Comparison of ENCODE assay signal across 1 cellular context in the genomic region with DNA sequence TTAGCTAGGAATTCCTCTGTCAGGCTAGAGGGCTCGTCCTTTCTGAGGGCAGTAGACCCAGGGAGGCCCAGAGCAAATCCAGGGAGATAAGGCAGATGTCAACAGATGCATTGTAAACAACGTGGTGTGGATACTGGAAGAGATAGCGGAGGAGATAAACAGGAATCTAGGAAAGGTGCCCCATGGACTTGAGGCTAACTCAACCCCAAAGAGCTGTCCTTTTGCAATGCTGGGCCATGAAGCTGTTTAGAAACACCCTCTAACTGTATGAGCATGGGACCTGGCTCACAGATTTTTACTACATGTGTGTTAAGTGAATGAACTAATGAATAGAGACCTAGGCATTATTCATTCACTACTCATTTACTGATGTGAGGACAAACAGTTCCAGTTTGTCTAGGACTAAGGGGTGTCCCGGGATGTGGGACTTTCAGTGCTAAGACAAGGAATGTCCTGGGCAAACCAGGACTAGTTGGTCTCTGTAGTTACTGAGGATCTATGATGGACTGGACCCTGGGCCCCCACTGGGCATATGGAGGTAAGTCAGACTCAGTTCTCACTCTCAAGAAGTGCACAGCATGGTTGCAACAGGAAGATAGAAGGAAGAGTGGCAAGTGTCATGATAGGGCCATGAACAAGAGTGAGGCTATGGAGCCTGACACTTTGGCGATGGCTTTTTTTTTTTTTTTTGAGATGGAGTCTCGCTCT.
TF ChIP-seq lines count a peak whose summit lies in the region.

No MANE protein-coding gene starts in this region.

TF ChIP-seq in HepG2, 621 proteins besides CTCF, POLR2A, EP300 and RAD21 (continued from another document and continues in another):
- TF ChIP-seq, protein P1, sequence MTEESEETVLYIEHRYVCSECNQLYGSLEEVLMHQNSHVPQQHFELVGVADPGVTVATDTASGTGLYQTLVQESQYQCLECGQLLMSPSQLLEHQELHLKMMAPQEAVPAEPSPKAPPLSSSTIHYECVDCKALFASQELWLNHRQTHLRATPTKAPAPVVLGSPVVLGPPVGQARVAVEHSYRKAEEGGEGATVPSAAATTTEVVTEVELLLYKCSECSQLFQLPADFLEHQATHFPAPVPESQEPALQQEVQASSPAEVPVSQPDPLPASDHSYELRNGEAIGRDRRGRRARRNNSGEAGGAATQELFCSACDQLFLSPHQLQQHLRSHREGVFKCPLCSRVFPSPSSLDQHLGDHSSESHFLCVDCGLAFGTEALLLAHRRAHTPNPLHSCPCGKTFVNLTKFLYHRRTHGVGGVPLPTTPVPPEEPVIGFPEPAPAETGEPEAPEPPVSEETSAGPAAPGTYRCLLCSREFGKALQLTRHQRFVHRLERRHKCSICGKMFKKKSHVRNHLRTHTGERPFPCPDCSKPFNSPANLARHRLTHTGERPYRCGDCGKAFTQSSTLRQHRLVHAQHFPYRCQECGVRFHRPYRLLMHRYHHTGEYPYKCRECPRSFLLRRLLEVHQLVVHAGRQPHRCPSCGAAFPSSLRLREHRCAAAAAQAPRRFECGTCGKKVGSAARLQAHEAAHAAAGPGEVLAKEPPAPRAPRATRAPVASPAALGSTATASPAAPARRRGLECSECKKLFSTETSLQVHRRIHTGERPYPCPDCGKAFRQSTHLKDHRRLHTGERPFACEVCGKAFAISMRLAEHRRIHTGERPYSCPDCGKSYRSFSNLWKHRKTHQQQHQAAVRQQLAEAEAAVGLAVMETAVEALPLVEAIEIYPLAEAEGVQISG (CRISPR knock-in tag; IDR thresholded peaks at IDR 0.05), result peak; percentile 56; the same call in 1 of the 2 replicates
- TF ChIP-seq, protein P2, sequence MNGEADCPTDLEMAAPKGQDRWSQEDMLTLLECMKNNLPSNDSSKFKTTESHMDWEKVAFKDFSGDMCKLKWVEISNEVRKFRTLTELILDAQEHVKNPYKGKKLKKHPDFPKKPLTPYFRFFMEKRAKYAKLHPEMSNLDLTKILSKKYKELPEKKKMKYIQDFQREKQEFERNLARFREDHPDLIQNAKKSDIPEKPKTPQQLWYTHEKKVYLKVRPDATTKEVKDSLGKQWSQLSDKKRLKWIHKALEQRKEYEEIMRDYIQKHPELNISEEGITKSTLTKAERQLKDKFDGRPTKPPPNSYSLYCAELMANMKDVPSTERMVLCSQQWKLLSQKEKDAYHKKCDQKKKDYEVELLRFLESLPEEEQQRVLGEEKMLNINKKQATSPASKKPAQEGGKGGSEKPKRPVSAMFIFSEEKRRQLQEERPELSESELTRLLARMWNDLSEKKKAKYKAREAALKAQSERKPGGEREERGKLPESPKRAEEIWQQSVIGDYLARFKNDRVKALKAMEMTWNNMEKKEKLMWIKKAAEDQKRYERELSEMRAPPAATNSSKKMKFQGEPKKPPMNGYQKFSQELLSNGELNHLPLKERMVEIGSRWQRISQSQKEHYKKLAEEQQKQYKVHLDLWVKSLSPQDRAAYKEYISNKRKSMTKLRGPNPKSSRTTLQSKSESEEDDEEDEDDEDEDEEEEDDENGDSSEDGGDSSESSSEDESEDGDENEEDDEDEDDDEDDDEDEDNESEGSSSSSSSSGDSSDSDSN (CRISPR knock-in tag; IDR thresholded peaks at IDR 0.05), result no peak; the same call in 1 of the 2 replicates
- TF ChIP-seq ATM (IDR thresholded peaks at IDR 0.05; ENCODE audit: borderline replicate concordance), result no peak
- no peak for TF ChIP-seq POLR2AphosphoS5 (IDR thresholded peaks at IDR 0.05; ENCODE audit: low read depth, low read length)
- no peak for TF ChIP-seq ZNF614 (CRISPR knock-in tag; IDR thresholded peaks at IDR 0.05; ENCODE audit: borderline replicate concordance)
- TF ChIP-seq ZNF510 (CRISPR knock-in tag; IDR thresholded peaks at IDR 0.05; ENCODE audit: low read depth), result no peak
- TF ChIP-seq TP53 (CRISPR knock-in tag; conservative IDR thresholded peaks at IDR 0.05), result peak; percentile 47; the same call in 1 of the 2 replicates
- TF ChIP-seq, protein P3, sequence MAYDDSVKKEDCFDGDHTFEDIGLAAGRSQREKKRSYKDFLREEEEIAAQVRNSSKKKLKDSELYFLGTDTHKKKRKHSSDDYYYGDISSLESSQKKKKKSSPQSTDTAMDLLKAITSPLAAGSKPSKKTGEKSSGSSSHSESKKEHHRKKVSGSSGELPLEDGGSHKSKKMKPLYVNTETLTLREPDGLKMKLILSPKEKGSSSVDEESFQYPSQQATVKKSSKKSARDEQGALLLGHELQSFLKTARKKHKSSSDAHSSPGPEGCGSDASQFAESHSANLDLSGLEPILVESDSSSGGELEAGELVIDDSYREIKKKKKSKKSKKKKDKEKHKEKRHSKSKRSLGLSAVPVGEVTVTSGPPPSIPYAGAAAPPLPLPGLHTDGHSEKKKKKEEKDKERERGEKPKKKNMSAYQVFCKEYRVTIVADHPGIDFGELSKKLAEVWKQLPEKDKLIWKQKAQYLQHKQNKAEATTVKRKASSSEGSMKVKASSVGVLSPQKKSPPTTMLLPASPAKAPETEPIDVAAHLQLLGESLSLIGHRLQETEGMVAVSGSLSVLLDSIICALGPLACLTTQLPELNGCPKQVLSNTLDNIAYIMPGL (CRISPR knock-in tag; IDR thresholded peaks at IDR 0.05; ENCODE audit: borderline replicate concordance in 1 of 2, low read depth in 1 of 2), result no peak
- TF ChIP-seq, protein P4, sequence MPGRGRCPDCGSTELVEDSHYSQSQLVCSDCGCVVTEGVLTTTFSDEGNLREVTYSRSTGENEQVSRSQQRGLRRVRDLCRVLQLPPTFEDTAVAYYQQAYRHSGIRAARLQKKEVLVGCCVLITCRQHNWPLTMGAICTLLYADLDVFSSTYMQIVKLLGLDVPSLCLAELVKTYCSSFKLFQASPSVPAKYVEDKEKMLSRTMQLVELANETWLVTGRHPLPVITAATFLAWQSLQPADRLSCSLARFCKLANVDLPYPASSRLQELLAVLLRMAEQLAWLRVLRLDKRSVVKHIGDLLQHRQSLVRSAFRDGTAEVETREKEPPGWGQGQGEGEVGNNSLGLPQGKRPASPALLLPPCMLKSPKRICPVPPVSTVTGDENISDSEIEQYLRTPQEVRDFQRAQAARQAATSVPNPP (CRISPR knock-in tag; IDR thresholded peaks at IDR 0.05), result no peak
- TF ChIP-seq, protein P5, sequence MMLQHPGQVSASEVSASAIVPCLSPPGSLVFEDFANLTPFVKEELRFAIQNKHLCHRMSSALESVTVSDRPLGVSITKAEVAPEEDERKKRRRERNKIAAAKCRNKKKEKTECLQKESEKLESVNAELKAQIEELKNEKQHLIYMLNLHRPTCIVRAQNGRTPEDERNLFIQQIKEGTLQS (CRISPR knock-in tag; IDR thresholded peaks at IDR 0.05), result no peak
- TF ChIP-seq, protein P6, sequence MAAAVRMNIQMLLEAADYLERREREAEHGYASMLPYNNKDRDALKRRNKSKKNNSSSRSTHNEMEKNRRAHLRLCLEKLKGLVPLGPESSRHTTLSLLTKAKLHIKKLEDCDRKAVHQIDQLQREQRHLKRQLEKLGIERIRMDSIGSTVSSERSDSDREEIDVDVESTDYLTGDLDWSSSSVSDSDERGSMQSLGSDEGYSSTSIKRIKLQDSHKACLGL (CRISPR knock-in tag; IDR thresholded peaks at IDR 0.05), result no peak
- TF ChIP-seq, protein P7, sequence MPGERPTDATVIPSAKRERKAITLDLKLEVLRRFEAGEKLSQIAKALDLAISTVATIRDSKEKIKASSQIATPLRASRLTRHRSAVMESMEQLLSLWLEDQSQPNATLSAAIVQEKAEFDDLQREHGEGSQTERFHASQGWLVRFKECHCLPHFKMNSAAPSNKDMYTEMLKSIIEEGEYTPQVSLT (CRISPR knock-in tag; IDR thresholded peaks at IDR 0.05; ENCODE audit: borderline replicate concordance, low read depth), result no peak
- TF ChIP-seq, protein P8, sequence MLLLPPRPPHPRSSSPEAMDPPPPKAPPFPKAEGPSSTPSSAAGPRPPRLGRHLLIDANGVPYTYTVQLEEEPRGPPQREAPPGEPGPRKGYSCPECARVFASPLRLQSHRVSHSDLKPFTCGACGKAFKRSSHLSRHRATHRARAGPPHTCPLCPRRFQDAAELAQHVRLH (CRISPR knock-in tag; IDR thresholded peaks at IDR 0.05; ENCODE audit: borderline replicate concordance, low read depth), result 0 out of 2 replicates have a peak, but pooled peaks have one; percentile 36
- peak; percentile 57; the same call in 1 of the 2 replicates for TF ChIP-seq ZNF772 (CRISPR knock-in tag; IDR thresholded peaks at IDR 0.05)
- TF ChIP-seq, protein P9, sequence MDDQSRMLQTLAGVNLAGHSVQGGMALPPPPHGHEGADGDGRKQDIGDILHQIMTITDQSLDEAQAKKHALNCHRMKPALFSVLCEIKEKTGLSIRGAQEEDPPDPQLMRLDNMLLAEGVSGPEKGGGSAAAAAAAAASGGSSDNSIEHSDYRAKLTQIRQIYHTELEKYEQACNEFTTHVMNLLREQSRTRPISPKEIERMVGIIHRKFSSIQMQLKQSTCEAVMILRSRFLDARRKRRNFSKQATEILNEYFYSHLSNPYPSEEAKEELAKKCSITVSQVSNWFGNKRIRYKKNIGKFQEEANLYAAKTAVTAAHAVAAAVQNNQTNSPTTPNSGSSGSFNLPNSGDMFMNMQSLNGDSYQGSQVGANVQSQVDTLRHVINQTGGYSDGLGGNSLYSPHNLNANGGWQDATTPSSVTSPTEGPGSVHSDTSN (CRISPR knock-in tag; IDR thresholded peaks at IDR 0.05; ENCODE audit: borderline replicate concordance), result no peak
- TF ChIP-seq CREM (IDR thresholded peaks at IDR 0.05), result peak; percentile 75; the same call in 1 of the 2 replicates
- no peak for TF ChIP-seq CREM (CRISPR knock-in tag; IDR thresholded peaks at IDR 0.05)
- no peak for TF ChIP-seq TCF7L2 (IDR thresholded peaks at IDR 0.05; ENCODE audit: low read depth, low read length)
- TF ChIP-seq NCOA5 (CRISPR knock-in tag; IDR thresholded peaks at IDR 0.05), result no peak
- TF ChIP-seq FOSL2 (CRISPR knock-in tag; IDR thresholded peaks at IDR 0.05), result peak; percentile 66
- no peak; the same call in 1 of the 2 replicates for TF ChIP-seq PHF8 (CRISPR knock-in tag; IDR thresholded peaks at IDR 0.05)
- TF ChIP-seq, protein P10, sequence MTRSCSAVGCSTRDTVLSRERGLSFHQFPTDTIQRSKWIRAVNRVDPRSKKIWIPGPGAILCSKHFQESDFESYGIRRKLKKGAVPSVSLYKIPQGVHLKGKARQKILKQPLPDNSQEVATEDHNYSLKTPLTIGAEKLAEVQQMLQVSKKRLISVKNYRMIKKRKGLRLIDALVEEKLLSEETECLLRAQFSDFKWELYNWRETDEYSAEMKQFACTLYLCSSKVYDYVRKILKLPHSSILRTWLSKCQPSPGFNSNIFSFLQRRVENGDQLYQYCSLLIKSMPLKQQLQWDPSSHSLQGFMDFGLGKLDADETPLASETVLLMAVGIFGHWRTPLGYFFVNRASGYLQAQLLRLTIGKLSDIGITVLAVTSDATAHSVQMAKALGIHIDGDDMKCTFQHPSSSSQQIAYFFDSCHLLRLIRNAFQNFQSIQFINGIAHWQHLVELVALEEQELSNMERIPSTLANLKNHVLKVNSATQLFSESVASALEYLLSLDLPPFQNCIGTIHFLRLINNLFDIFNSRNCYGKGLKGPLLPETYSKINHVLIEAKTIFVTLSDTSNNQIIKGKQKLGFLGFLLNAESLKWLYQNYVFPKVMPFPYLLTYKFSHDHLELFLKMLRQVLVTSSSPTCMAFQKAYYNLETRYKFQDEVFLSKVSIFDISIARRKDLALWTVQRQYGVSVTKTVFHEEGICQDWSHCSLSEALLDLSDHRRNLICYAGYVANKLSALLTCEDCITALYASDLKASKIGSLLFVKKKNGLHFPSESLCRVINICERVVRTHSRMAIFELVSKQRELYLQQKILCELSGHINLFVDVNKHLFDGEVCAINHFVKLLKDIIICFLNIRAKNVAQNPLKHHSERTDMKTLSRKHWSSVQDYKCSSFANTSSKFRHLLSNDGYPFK (CRISPR knock-in tag; IDR thresholded peaks at IDR 0.05; ENCODE audit: borderline replicate concordance), result no peak
- TF ChIP-seq HMG20A (CRISPR knock-in tag; IDR thresholded peaks at IDR 0.05; ENCODE audit: borderline replicate concordance), result peak; percentile 88
- TF ChIP-seq ZNF335 (CRISPR knock-in tag; IDR thresholded peaks at IDR 0.05), result no peak
- TF ChIP-seq FOXK1 (CRISPR knock-in tag; IDR thresholded peaks at IDR 0.05; ENCODE audit: borderline replicate concordance, low read depth), result peak; percentile 95
- TF ChIP-seq TAF1 (CRISPR knock-in tag; IDR thresholded peaks at IDR 0.05), result no peak
- TF ChIP-seq RFX3 (CRISPR knock-in tag; IDR thresholded peaks at IDR 0.05), result no peak
- no peak for TF ChIP-seq KLF11 (CRISPR knock-in tag; IDR thresholded peaks at IDR 0.05)
- no peak for TF ChIP-seq ZIK1 (CRISPR knock-in tag; IDR thresholded peaks at IDR 0.05; ENCODE audit: borderline replicate concordance, low read depth)
- TF ChIP-seq, protein P11, sequence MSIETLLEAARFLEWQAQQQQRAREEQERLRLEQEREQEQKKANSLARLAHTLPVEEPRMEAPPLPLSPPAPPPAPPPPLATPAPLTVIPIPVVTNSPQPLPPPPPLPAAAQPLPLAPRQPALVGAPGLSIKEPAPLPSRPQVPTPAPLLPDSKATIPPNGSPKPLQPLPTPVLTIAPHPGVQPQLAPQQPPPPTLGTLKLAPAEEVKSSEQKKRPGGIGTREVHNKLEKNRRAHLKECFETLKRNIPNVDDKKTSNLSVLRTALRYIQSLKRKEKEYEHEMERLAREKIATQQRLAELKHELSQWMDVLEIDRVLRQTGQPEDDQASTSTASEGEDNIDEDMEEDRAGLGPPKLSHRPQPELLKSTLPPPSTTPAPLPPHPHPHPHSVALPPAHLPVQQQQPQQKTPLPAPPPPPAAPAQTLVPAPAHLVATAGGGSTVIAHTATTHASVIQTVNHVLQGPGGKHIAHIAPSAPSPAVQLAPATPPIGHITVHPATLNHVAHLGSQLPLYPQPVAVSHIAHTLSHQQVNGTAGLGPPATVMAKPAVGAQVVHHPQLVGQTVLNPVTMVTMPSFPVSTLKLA (IDR thresholded peaks at IDR 0.05), result no peak
- TF ChIP-seq ZNF782 (CRISPR knock-in tag; IDR thresholded peaks at IDR 0.05; ENCODE audit: borderline replicate concordance), result no peak
- no peak for TF ChIP-seq GABPA (IDR thresholded peaks at IDR 0.05; ENCODE audit: low read depth, low read length)
- TF ChIP-seq GABPA (CRISPR knock-in tag; IDR thresholded peaks at IDR 0.05; ENCODE audit: low read depth), result no peak
- TF ChIP-seq, protein P12, sequence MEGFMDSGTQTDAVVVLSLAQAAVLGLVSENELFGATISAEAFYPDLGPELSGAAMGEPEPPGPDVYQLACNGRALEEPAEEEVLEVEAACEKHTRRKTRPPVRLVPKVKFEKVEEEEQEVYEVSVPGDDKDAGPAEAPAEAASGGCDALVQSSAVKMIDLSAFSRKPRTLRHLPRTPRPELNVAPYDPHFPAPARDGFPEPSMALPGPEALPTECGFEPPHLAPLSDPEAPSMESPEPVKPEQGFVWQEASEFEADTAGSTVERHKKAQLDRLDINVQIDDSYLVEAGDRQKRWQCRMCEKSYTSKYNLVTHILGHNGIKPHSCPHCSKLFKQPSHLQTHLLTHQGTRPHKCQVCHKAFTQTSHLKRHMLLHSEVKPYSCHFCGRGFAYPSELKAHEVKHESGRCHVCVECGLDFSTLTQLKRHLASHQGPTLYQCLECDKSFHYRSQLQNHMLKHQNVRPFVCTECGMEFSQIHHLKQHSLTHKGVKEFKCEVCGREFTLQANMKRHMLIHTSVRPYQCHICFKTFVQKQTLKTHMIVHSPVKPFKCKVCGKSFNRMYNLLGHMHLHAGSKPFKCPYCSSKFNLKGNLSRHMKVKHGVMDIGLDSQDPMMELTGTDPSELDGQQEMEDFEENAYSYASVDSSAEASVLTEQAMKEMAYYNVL (CRISPR knock-in tag; IDR thresholded peaks at IDR 0.05; ENCODE audit: borderline replicate concordance), result no peak
